Comparison of ENCODE assay signal across 15 cellular contexts in the genomic region with DNA sequence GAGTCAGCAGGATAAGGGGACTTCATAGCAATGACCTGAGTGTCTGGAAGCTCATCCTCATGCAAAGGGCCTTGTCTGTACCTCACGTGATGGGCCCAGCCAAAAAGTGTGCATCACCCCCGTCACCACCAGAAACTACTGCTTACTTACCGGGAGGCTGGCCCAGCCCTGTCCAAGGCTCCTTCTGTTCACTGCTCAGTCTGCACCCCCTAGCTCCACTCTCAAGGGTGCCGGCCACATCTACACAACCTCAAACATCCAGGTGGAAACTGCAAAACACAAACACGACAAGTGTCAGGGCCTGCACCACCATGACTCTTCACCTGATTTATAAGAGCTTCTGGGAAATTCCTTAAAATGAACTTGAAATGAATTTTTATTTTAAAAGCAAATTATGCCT. TPM values are rescaled to one million over a fixed set of nuclear protein-coding genes. Genes with fewer than 3 reads are reported as not detected.
DNase-seq lines count a peak whose midpoint lies in the region; ATAC-seq and TF ChIP-seq lines count a peak whose summit lies in the region.
"Had no signal": no experiment of that assay in that cellular context is flagged by ENCODE, and none has a peak within 500 bp of the region (broad histone marks: within the 10 kb centered on the region; RNA-seq: fewer than 3 reads in every experiment).

No MANE protein-coding gene starts in this region.

- no peak overlapping the region for H2BK15ac ChIP-seq in H9 (ENCODE audit: low read depth, low read length)
- H2BK15ac ChIP-seq in mesendoderm (replicated peaks; ENCODE audit: low read depth) = no peak overlapping the region

- H3K36me3 ChIP-seq in endodermal cell (ENCODE audit: control insufficient read depth, insufficient read depth, low read length) (no peaks in the 10 kb centered on the region), sigmoid colon (no peaks in the 10 kb centered on the region), mesendoderm (ENCODE audit: control insufficient read depth, insufficient read depth, low read length) (no peaks in the 10 kb centered on the region)

- H3K4me2 ChIP-seq in H9 (ENCODE audit: insufficient read depth, insufficient read length, low read length) (no peak overlapping the region), mesendoderm (ENCODE audit: low read length) (no peak overlapping the region)

- no peak for TF ChIP-seq POLR2A in sigmoid colon (IDR thresholded peaks at IDR 0.05)

- no peak overlapping the region for H3T11ph ChIP-seq in H9 (ENCODE audit: low read length)

- H3K4me1 Mint-ChIP-seq in CD14-positive monocyte (no peaks in the 10 kb centered on the region), H9 (peaks cover 64 to 69% of the 10 kb centered on the region in 2 experiments), endodermal cell (peaks cover 16% of the 10 kb centered on the region)
- H3K4me1 Mint-ChIP-seq: CD4-positive, alpha-beta memory T cell had no signal

- no peak overlapping the region for H2BK5ac ChIP-seq in H9 (ENCODE audit: insufficient read length, low read length)
- no peak overlapping the region for H2BK5ac ChIP-seq in mesendoderm (ENCODE audit: low read length)

- H3K4ac ChIP-seq in H9 (ENCODE audit: low read depth, low read length) = no peak overlapping the region
- H3K4ac ChIP-seq in mesendoderm (ENCODE audit: low read depth, low read length) = no peak overlapping the region

- H3K14ac ChIP-seq in H9 (ENCODE audit: insufficient read depth, low read length) = no peak overlapping the region

- H2AK5ac ChIP-seq in H9 (ENCODE audit: insufficient read length, low read length) (no peak overlapping the region), mesendoderm (ENCODE audit: low read length) (no peak overlapping the region)

- no peaks in the 10 kb centered on the region for H4K20me1 ChIP-seq in H9 (ENCODE audit: control insufficient read depth, insufficient read depth, insufficient read length)

- H3K9me3 ChIP-seq in H9 (ENCODE audit: control insufficient read depth, low read depth, low read length) (no peaks in the 10 kb centered on the region), endodermal cell (ENCODE audit: control insufficient read depth, low read length) (no peaks in the 10 kb centered on the region), sigmoid colon (no peaks in the 10 kb centered on the region)

- H4K91ac ChIP-seq in H9 (ENCODE audit: insufficient read length, low read depth, low read length) = no peak overlapping the region

- WGBS in H9 (ENCODE audit: extremely low coverage, insufficient read length, low lambda C conversion rate) = no CpG with 5 or more reads among the region's 5 CpGs
- 92 to 100% methylated on average over 3 to 5 of the region's 5 CpGs for WGBS in endodermal cell (ENCODE audit: insufficient coverage in 1 of 2, insufficient read length in 1 of 2), 2 experiments
- WGBS in sigmoid colon, 2 donors = 93 to 94% methylated on average over 5 of the region's 5 CpGs
- no CpG with 5 or more reads among the region's 5 CpGs for WGBS in mesendoderm (ENCODE audit: extremely low coverage, insufficient coverage, low lambda C conversion rate)

- intact Hi-C loops in CD14-positive monocyte (cut with micrococcal nuclease) = no loop called here
- intact Hi-C loops in sigmoid colon (cut with DNase I) = no loop called here

- H2BK12ac ChIP-seq in H9 (ENCODE audit: insufficient read length, low read depth, low read length) = no peak overlapping the region

- H3K56ac ChIP-seq in H9 (ENCODE audit: insufficient read length, low read depth, low read length) = no peak overlapping the region
- no peak overlapping the region for H3K56ac ChIP-seq in mesendoderm (ENCODE audit: low read length)

- no peak overlapping the region for H2AFZ ChIP-seq in H9 (ENCODE audit: low read length)

- DNase-seq in CD14-positive monocyte (ENCODE audit: low spot score) (peak; percentile 23), H9 (peak; percentile 23), endodermal cell (peak; percentile 31), sigmoid colon (peak; percentile 32), mesendoderm (no peak), AG20443 (ENCODE audit: low spot score) (no peak)
- DNase-seq: AML-193; CD4-positive, alpha-beta memory T cell; DMS79 treated with DMSO at 0.1 percent for 48 hours; GF-D8; HCEC 1CT had no signal

- H3K23ac ChIP-seq in H9 (ENCODE audit: insufficient read length, low read depth, low read length) (no peak overlapping the region), mesendoderm (ENCODE audit: low read length) (no peak overlapping the region)

- H3K18ac ChIP-seq in H9 (ENCODE audit: insufficient read length, low read depth, low read length) = no peak overlapping the region
- H3K18ac ChIP-seq in mesendoderm (ENCODE audit: low read length) = no peak overlapping the region

- H4K5ac ChIP-seq in H9 (ENCODE audit: insufficient read length, low read depth, low read length) (no peak overlapping the region), mesendoderm (ENCODE audit: low read length) (no peak overlapping the region)

- H3K36me3 Mint-ChIP-seq in CD14-positive monocyte (no peaks in the 10 kb centered on the region), H9 (ENCODE audit: insufficient read depth in 1 of 3, low read depth in 3 of 3) (peaks cover 26 to 46% (median 34%) of the 10 kb centered on the region in 3 experiments; a peak in 6 of 7 replicates), endodermal cell (ENCODE audit: low read depth) (peaks cover 2% of the 10 kb centered on the region)
- H3K36me3 Mint-ChIP-seq: CD4-positive, alpha-beta memory T cell had no signal

- H3K4me1 ChIP-seq in H9 (ENCODE audit: insufficient read depth, low read length) = peaks cover 28% of the 10 kb centered on the region; the same call in 1 of the 2 replicates
- H3K4me1 ChIP-seq in endodermal cell (ENCODE audit: control insufficient read depth, insufficient read depth, low read length) = peaks cover 11% of the 10 kb centered on the region
- peaks cover 0 to 9% (median 0%) of the 10 kb centered on the region in 4 donors for H3K4me1 ChIP-seq in sigmoid colon
- H3K4me1 ChIP-seq in mesendoderm (ENCODE audit: control insufficient read depth, low read depth, low read length) = no peaks in the 10 kb centered on the region

- H3K23me2 ChIP-seq in H9 (ENCODE audit: insufficient read length, low read depth, low read length, poor library complexity, severe bottlenecking) = no peaks in the 10 kb centered on the region

- H3K27ac ChIP-seq in H9 (ENCODE audit: insufficient read length, low read depth, low read length) (no peak overlapping the region), endodermal cell (ENCODE audit: low read depth, low read length) (no peak overlapping the region), sigmoid colon (no peak overlapping the region), mesendoderm (ENCODE audit: low read depth, low read length) (no peak overlapping the region)
- H3K27ac ChIP-seq: C4-2B, HL-60 had no signal

- H3K79me1 ChIP-seq in H9 (ENCODE audit: insufficient read depth, low read depth, low read length, poor library complexity, severe bottlenecking) (peaks cover 9% of the 10 kb centered on the region), mesendoderm (ENCODE audit: low read length) (peaks cover 7% of the 10 kb centered on the region)

- H3K27me3 Mint-ChIP-seq in CD14-positive monocyte (ENCODE audit: low read depth in 3 of 3) (peaks cover 2 to 6% (median 2%) of the 10 kb centered on the region in 3 donors), H9 (ENCODE audit: low read depth) (no peaks in the 10 kb centered on the region), endodermal cell (ENCODE audit: insufficient read depth) (no peaks in the 10 kb centered on the region)

- H3K9me3 Mint-ChIP-seq in CD14-positive monocyte = peaks cover 0 to 2% (median 0%) of the 10 kb centered on the region in 7 donors
- no peaks in the 10 kb centered on the region; a peak in 1 of 5 replicates for H3K9me3 Mint-ChIP-seq in H9
- no peaks in the 10 kb centered on the region for H3K9me3 Mint-ChIP-seq in endodermal cell
- H3K9me3 Mint-ChIP-seq: CD4-positive, alpha-beta memory T cell had no signal

- no peak overlapping the region for H3K4me3 ChIP-seq in endodermal cell (ENCODE audit: low read length)
- H3K4me3 ChIP-seq in sigmoid colon = no peak overlapping the region
- H3K4me3 ChIP-seq in mesendoderm (ENCODE audit: low read length) = no peak overlapping the region

- H4K8ac ChIP-seq in H9 (replicated peaks; ENCODE audit: insufficient read length, low read depth, low read length) = no peak overlapping the region
- no peak overlapping the region for H4K8ac ChIP-seq in mesendoderm (ENCODE audit: low read depth, low read length)

- no peak overlapping the region for H2BK120ac ChIP-seq in H9 (ENCODE audit: low read depth, low read length, poor library complexity, severe bottlenecking)
- no peak overlapping the region for H2BK120ac ChIP-seq in mesendoderm (ENCODE audit: low read depth, low read length)

- H3K4me3 Mint-ChIP-seq in CD14-positive monocyte (no peak overlapping the region), H9 (no peak overlapping the region), endodermal cell (no peak overlapping the region)
- H3K4me3 Mint-ChIP-seq: CD4-positive, alpha-beta memory T cell had no signal

- no peak overlapping the region for H3K27ac Mint-ChIP-seq in CD14-positive monocyte
- H3K27ac Mint-ChIP-seq in H9 = peak overlapping the region in 1 of 3 experiments; percentile 61; a peak in 2 of 7 replicates
- H3K27ac Mint-ChIP-seq in endodermal cell = peak overlapping the region; percentile 17
- H3K27ac Mint-ChIP-seq: CD4-positive, alpha-beta memory T cell had no signal

- TF ChIP-seq CTCF in CD14-positive monocyte (IDR thresholded peaks at IDR 0.05) (no peak), H9 (conservative IDR thresholded peaks at IDR 0.05) (no peak), endodermal cell (conservative IDR thresholded peaks at IDR 0.05) (no peak), sigmoid colon (IDR thresholded peaks at IDR 0.05) (no peak)

- H3K27me3 ChIP-seq in H9 (ENCODE audit: insufficient read depth, low read length) (no peaks in the 10 kb centered on the region), endodermal cell (ENCODE audit: control insufficient read depth, insufficient read depth, low read length, poor library complexity, severe bottlenecking) (no peaks in the 10 kb centered on the region), sigmoid colon (peaks cover 0 to 5% (median 0%) of the 10 kb centered on the region in 3 donors), mesendoderm (ENCODE audit: insufficient read depth, low read length, poor library complexity) (no peaks in the 10 kb centered on the region)

- no peak overlapping the region for H2BK20ac ChIP-seq in H9 (ENCODE audit: low read depth, low read length, poor library complexity, severe bottlenecking)

- ATAC-seq in HG02852 (IDR thresholded peaks at IDR 0.05; ENCODE audit: unreplicated experiment) = no peak

- no peak for TF ChIP-seq EP300 in sigmoid colon (IDR thresholded peaks at IDR 0.05)

- H3K79me2 ChIP-seq in H9 (ENCODE audit: insufficient read depth, low read length) = peaks cover 24% of the 10 kb centered on the region; the same call in 1 of the 2 replicates
- H3K79me2 ChIP-seq in mesendoderm (ENCODE audit: control insufficient read depth, insufficient read depth, low read length) = peaks cover 24% of the 10 kb centered on the region

- no peak overlapping the region for H3K9ac ChIP-seq in H9 (ENCODE audit: extremely low read depth, insufficient read length, low read length)
- no peak overlapping the region for H3K9ac ChIP-seq in endodermal cell (ENCODE audit: extremely low read depth, low read length, poor library complexity, severe bottlenecking)
- H3K9ac ChIP-seq in mesendoderm (ENCODE audit: low read length) = no peak overlapping the region

RNA-seq across cellular contexts. Expression of a gene that starts 55.1 kb away (rescaled TPM):
- polyA plus RNA-seq in CD14-positive monocyte = under 1 TPM; 0.18 to 0.26 TPM
- total RNA-seq in H9 (2021) = 124 TPM in 2 replicates
- 10 to 100 TPM; 14.8 to 53.0 TPM for total RNA-seq in endodermal cell
- 65.9 TPM for polyA plus RNA-seq in endodermal cell (2013, experiment 1 of 2)
- polyA plus RNA-seq in endodermal cell (2013, experiment 2 of 2) = 55.3 TPM
- total RNA-seq in sigmoid colon = 1 to 10 TPM; 1.3 to 5.8 (median 3.9) TPM
- polyA plus RNA-seq in sigmoid colon = 1 to 10 TPM in 1 of 3 donors, under 1 TPM in 1, not detected in 1; under 0.01 to 2.7 TPM
- polyA plus RNA-seq in mesendoderm (2013, experiment 1 of 2) = 160 TPM
- polyA plus RNA-seq in mesendoderm (2013, experiment 2 of 2) = 173 TPM
- polyA plus RNA-seq: BJ had no signal

Comparison
In these comparisons a context has a peak if more than half of its experiments do, and no peak if none do; other contexts are left out.
1. DNase-seq: peak in CD14-positive monocyte (single experiment), H9 (single experiment), endodermal cell (single experiment) and sigmoid colon (single experiment); none in mesendoderm (single experiment) and AG20443 (single experiment).